ENCODE assay signal across 1 cellular context in the genomic region with DNA sequence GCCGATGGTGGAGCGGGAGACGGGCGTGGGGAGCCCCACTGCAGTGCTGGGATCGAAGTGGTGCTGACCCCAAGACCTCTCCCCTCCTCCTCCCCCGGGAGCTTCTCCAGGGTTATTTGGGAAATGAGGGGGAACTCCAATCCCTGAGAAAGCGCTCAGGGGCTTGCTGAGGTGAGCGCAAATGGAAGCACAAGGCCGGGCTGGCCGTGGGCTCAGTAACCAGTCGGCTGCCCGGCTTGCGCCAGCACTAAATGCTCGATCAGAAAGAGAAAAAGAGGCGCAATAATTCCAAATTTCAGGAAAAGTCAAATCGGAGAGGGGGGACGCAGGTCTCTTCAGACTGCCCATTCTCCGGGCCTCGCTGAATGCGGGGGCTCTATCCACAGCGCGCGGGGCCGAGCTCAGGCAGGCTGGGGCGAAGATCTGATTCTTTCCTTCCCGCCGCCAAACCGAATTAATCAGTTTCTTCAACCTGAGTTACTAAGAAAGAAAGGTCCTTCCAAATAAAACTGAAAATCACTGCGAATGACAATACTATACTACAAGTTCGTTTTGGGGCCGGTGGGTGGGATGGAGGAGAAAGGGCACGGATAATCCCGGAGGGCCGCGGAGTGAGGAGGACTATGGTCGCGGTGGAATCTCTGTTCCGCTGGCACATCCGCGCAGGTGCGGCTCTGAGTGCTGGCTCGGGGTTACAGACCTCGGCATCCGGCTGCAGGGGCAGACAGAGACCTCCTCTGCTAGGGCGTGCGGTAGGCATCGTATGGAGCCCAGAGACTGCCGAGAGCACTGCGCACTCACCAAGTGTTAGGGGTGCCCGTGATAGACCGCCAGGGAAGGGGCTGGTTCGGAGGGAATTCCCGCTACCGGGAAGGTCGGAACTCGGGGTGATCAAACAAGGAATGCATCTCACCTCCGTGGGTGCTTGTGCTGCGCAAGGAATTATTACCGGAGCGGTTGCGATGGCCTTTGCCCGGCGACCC.
TF ChIP-seq lines count a peak whose summit lies in the region.

No MANE protein-coding gene starts in this region.

TF ChIP-seq in GM23338, 12 proteins besides CTCF, POLR2A, EP300 and RAD21 (continued from another document):
- TF ChIP-seq, protein P1, sequence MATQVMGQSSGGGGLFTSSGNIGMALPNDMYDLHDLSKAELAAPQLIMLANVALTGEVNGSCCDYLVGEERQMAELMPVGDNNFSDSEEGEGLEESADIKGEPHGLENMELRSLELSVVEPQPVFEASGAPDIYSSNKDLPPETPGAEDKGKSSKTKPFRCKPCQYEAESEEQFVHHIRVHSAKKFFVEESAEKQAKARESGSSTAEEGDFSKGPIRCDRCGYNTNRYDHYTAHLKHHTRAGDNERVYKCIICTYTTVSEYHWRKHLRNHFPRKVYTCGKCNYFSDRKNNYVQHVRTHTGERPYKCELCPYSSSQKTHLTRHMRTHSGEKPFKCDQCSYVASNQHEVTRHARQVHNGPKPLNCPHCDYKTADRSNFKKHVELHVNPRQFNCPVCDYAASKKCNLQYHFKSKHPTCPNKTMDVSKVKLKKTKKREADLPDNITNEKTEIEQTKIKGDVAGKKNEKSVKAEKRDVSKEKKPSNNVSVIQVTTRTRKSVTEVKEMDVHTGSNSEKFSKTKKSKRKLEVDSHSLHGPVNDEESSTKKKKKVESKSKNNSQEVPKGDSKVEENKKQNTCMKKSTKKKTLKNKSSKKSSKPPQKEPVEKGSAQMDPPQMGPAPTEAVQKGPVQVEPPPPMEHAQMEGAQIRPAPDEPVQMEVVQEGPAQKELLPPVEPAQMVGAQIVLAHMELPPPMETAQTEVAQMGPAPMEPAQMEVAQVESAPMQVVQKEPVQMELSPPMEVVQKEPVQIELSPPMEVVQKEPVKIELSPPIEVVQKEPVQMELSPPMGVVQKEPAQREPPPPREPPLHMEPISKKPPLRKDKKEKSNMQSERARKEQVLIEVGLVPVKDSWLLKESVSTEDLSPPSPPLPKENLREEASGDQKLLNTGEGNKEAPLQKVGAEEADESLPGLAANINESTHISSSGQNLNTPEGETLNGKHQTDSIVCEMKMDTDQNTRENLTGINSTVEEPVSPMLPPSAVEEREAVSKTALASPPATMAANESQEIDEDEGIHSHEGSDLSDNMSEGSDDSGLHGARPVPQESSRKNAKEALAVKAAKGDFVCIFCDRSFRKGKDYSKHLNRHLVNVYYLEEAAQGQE (IDR thresholded peaks at IDR 0.05; ENCODE audit: unreplicated experiment): no peak
- TF ChIP-seq, protein P2, sequence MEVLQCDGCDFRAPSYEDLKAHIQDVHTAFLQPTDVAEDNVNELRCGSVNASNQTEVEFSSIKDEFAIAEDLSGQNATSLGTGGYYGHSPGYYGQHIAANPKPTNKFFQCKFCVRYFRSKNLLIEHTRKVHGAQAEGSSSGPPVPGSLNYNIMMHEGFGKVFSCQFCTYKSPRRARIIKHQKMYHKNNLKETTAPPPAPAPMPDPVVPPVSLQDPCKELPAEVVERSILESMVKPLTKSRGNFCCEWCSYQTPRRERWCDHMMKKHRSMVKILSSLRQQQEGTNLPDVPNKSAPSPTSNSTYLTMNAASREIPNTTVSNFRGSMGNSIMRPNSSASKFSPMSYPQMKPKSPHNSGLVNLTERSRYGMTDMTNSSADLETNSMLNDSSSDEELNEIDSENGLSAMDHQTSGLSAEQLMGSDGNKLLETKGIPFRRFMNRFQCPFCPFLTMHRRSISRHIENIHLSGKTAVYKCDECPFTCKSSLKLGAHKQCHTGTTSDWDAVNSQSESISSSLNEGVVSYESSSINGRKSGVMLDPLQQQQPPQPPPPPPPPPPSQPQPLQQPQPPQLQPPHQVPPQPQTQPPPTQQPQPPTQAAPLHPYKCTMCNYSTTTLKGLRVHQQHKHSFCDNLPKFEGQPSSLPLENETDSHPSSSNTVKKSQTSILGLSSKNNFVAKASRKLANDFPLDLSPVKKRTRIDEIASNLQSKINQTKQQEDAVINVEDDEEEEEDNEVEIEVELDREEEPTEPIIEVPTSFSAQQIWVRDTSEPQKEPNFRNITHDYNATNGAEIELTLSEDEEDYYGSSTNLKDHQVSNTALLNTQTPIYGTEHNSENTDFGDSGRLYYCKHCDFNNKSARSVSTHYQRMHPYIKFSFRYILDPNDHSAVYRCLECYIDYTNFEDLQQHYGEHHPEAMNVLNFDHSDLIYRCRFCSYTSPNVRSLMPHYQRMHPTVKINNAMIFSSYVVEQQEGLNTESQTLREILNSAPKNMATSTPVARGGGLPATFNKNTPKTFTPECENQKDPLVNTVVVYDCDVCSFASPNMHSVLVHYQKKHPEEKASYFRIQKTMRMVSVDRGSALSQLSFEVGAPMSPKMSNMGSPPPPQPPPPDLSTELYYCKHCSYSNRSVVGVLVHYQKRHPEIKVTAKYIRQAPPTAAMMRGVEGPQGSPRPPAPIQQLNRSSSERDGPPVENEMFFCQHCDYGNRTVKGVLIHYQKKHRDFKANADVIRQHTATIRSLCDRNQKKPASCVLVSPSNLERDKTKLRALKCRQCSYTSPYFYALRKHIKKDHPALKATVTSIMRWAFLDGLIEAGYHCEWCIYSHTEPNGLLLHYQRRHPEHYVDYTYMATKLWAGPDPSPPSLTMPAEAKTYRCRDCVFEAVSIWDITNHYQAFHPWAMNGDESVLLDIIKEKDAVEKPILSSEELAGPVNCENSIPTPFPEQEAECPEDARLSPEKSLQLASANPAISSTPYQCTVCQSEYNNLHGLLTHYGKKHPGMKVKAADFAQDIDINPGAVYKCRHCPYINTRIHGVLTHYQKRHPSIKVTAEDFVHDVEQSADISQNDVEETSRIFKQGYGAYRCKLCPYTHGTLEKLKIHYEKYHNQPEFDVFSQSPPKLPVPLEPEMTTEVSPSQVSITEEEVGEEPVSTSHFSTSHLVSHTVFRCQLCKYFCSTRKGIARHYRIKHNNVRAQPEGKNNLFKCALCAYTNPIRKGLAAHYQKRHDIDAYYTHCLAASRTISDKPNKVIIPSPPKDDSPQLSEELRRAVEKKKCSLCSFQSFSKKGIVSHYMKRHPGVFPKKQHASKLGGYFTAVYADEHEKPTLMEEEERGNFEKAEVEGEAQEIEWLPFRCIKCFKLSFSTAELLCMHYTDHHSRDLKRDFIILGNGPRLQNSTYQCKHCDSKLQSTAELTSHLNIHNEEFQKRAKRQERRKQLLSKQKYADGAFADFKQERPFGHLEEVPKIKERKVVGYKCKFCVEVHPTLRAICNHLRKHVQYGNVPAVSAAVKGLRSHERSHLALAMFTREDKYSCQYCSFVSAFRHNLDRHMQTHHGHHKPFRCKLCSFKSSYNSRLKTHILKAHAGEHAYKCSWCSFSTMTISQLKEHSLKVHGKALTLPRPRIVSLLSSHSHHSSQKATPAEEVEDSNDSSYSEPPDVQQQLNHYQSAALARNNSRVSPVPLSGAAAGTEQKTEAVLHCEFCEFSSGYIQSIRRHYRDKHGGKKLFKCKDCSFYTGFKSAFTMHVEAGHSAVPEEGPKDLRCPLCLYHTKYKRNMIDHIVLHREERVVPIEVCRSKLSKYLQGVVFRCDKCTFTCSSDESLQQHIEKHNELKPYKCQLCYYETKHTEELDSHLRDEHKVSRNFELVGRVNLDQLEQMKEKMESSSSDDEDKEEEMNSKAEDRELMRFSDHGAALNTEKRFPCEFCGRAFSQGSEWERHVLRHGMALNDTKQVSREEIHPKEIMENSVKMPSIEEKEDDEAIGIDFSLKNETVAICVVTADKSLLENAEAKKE (CRISPR knock-in tag; IDR thresholded peaks at IDR 0.05): no peak
- TF ChIP-seq ZNF114 (CRISPR knock-in tag; IDR thresholded peaks at IDR 0.05): no peak
- 0 out of 2 replicates have a peak, but pooled peaks have one; percentile 9 for TF ChIP-seq CREB1 (CRISPR knock-in tag; IDR thresholded peaks at IDR 0.05; ENCODE audit: low read depth)
- TF ChIP-seq, protein P3, sequence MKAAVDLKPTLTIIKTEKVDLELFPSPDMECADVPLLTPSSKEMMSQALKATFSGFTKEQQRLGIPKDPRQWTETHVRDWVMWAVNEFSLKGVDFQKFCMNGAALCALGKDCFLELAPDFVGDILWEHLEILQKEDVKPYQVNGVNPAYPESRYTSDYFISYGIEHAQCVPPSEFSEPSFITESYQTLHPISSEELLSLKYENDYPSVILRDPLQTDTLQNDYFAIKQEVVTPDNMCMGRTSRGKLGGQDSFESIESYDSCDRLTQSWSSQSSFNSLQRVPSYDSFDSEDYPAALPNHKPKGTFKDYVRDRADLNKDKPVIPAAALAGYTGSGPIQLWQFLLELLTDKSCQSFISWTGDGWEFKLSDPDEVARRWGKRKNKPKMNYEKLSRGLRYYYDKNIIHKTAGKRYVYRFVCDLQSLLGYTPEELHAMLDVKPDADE (IDR thresholded peaks at IDR 0.05): no peak
- TF ChIP-seq JUNB (IDR thresholded peaks at IDR 0.05; ENCODE audit: unreplicated experiment): no peak
- peak; percentile 98 for TF ChIP-seq EZH2 (IDR thresholded peaks at IDR 0.05; ENCODE audit: low read depth, unreplicated experiment)
- no peak for TF ChIP-seq STAT1 (IDR thresholded peaks at IDR 0.05; ENCODE audit: unreplicated experiment)
- no peak for TF ChIP-seq ZNF331 (CRISPR knock-in tag; IDR thresholded peaks at IDR 0.05; ENCODE audit: low read depth)
- TF ChIP-seq EZH2phosphoT487 (IDR thresholded peaks at IDR 0.05; ENCODE audit: unreplicated experiment): no peak
- no peak for TF ChIP-seq NANOG (IDR thresholded peaks at IDR 0.05; ENCODE audit: borderline replicate concordance)
TF ChIP-seq in GM23338: peak in this region for 2.
